Comparison of ENCODE assay signal across 18 cellular contexts in genomic region chr10:128481152-128481551, GRCh38.
DNase-seq lines count a peak whose midpoint lies in the region; ATAC-seq and TF ChIP-seq lines count a peak whose summit lies in the region.
"Had no signal": no experiment of that assay in that cellular context is flagged by ENCODE, and none has a peak within 500 bp of the region (broad histone marks: within the 10 kb centered on the region; RNA-seq: fewer than 3 reads in every experiment).

No MANE protein-coding gene starts in this region.

- H3K27ac Mint-ChIP-seq in CD14-positive monocyte: no peak overlapping the region
- H3K27ac Mint-ChIP-seq: CD4-positive, CD25-positive, alpha-beta regulatory T cell had no signal

- H3K27me3 Mint-ChIP-seq in CD14-positive monocyte (ENCODE audit: low read depth in 3 of 3): peaks cover 2 to 6% (median 3%) of the 10 kb centered on the region in 3 donors
- H3K27me3 Mint-ChIP-seq: CD4-positive, CD25-positive, alpha-beta regulatory T cell had no signal

- TF ChIP-seq CTCF in CD14-positive monocyte (IDR thresholded peaks at IDR 0.05): no peak

- H3K4me1 Mint-ChIP-seq in CD14-positive monocyte: no peaks in the 10 kb centered on the region
- H3K4me1 Mint-ChIP-seq: CD4-positive, CD25-positive, alpha-beta regulatory T cell had no signal

- no peak overlapping the region for H3K4me3 Mint-ChIP-seq in CD14-positive monocyte
- H3K4me3 Mint-ChIP-seq: CD4-positive, CD25-positive, alpha-beta regulatory T cell had no signal

- intact Hi-C loops in CD14-positive monocyte (cut with micrococcal nuclease): no loop called here

- no peaks in the 10 kb centered on the region for H3K36me3 Mint-ChIP-seq in CD14-positive monocyte
- H3K36me3 Mint-ChIP-seq: CD4-positive, CD25-positive, alpha-beta regulatory T cell had no signal

- peaks cover 0 to 6% (median 0%) of the 10 kb centered on the region in 7 donors for H3K9me3 Mint-ChIP-seq in CD14-positive monocyte

- DNase-seq in DMS79 treated with DMSO at 0.1 percent for 48 hours (lab: John Stamatoyannopoulos, UW) (peak; percentile 73), NCI-H128 (lab: John Stamatoyannopoulos, UW; ENCODE audit: unreplicated experiment) (peak; percentile 56), NCI-H524 (lab: John Stamatoyannopoulos, UW) (peak; percentile 73 to 80), left kidney (ENCODE audit: low read depth, low spot score) (peak; percentile 83), D341Med (ENCODE audit: low spot score) (no peak), CD14-positive monocyte (ENCODE audit: low spot score) (no peak), HK-2 (ENCODE audit: unreplicated experiment) (no peak)
- DNase-seq: AML-193; Calu3; CD4-positive, CD25-positive, alpha-beta regulatory T cell; EL; MG63; NCI-H1694; NCI-H226; SHP77 had no signal

- ATAC-seq in GM19467 (IDR thresholded peaks at IDR 0.05; ENCODE audit: unreplicated experiment): no peak
- ATAC-seq: HepG2, SK-N-SH treated with all-trans-retinoic acid at 6 μM for 48 hours had no signal

Comparison
In these comparisons a context has a peak if more than half of its experiments do, and no peak if none do; other contexts are left out.
1. DNase-seq: peak in DMS79 treated with DMSO at 0.1 percent for 48 hours (single experiment), NCI-H128 (single experiment), NCI-H524 (2 of 2) and left kidney (single experiment); none in D341Med (single experiment), CD14-positive monocyte (single experiment) and HK-2 (single experiment).